Comparison of ENCODE assay signal across 19 cellular contexts in the genomic region with DNA sequence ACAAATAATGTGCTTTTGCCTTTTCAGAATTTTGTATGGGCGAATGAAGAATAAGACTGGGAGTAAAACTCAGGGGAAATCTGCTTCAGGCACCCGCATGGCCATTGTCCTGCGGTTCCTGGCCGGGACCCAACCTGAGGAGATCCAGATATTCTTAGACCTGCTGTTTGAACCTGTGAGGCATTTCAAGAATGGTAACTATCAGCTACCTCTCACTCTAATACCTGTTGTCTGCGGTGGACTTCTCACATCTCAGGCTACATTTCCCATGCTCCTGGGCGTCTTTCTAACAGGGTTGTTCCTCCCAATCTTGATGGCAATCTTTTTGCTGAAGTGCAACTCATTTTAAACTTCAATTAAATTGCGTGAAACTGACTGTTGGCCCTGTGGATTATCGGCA. TPM values are rescaled to one million over a fixed set of nuclear protein-coding genes. Genes with fewer than 3 reads are reported as not detected.
A peak's percentile ranks its signal among the peaks of the same experiment; 100 is the strongest.
DNase-seq lines count a peak whose midpoint lies in the region; ATAC-seq and TF ChIP-seq lines count a peak whose summit lies in the region.
"Had no signal": no experiment of that assay in that cellular context is flagged by ENCODE, and none has a peak within 500 bp of the region (broad histone marks: within the 10 kb centered on the region; RNA-seq: fewer than 3 reads in every experiment).

No MANE protein-coding gene starts in this region.

- no peak overlapping the region for H2BK5ac ChIP-seq in trophoblast cell (ENCODE audit: low read depth, low read length, poor library complexity)

- H4K91ac ChIP-seq in trophoblast cell (ENCODE audit: low read depth, low read length) = no peak overlapping the region

- TF ChIP-seq CTCF in MCF 10A (IDR thresholded peaks at IDR 0.05; ENCODE audit: unreplicated experiment) = no peak
- TF ChIP-seq CTCF in mammary epithelial cell (conservative IDR thresholded peaks at IDR 0.05 in 1 of 2, IDR thresholded peaks at IDR 0.05 in 1 of 2; ENCODE audit: extremely low read depth in 1 of 2, insufficient read depth in 1 of 2, low read depth in 1 of 2, low read length in 2 of 2) = no peak

- ATAC-seq in HG02970 (IDR thresholded peaks at IDR 0.05; ENCODE audit: low FRiP score, unreplicated experiment) = no peak
- ATAC-seq in stimulated activated naive CD8-positive, alpha-beta T cell treated with anti-CD3 and anti-CD28 coated beads, Interleukin-15, Interleukin-2, amounts not matched to agents 100 U/mL and 50 U/mL, for 24 hours = no peak
- ATAC-seq: CD8-positive, alpha-beta T cell had no signal

- no peak overlapping the region for H3K18ac ChIP-seq in trophoblast cell (ENCODE audit: low read length)

- no peak overlapping the region for H3K4me3 Mint-ChIP-seq in MCF 10A (ENCODE audit: unreplicated experiment)
- H3K4me3 Mint-ChIP-seq: B cell; CD4-positive, CD25-positive, alpha-beta regulatory T cell; CD8-positive, alpha-beta T cell; HFFc6 had no signal

- peak overlapping the region; percentile 49 for H3K27ac Mint-ChIP-seq in MCF 10A (ENCODE audit: low read depth, unreplicated experiment)
- H3K27ac Mint-ChIP-seq: B cell; CD4-positive, CD25-positive, alpha-beta regulatory T cell; CD8-positive, alpha-beta T cell; HFFc6 had no signal

- H3K4me3 ChIP-seq in mammary epithelial cell (replicated peaks in 1 of 3; ENCODE audit: insufficient read depth in 1 of 3, low read depth in 2 of 3, low read length in 3 of 3) (no peak overlapping the region), trophoblast cell (ENCODE audit: low read depth, low read length) (no peak overlapping the region)
- H3K4me3 ChIP-seq: BLaER1, HAP-1 had no signal

- no peak overlapping the region for H3K23ac ChIP-seq in trophoblast cell (ENCODE audit: low read length)

- no peaks in the 10 kb centered on the region for H3K27me3 Mint-ChIP-seq in MCF 10A (ENCODE audit: insufficient read depth, unreplicated experiment)
- H3K27me3 Mint-ChIP-seq: B cell; CD4-positive, CD25-positive, alpha-beta regulatory T cell had no signal

- H3K4me1 ChIP-seq in mammary epithelial cell (ENCODE audit: insufficient read depth, low read length) = no peaks in the 10 kb centered on the region
- no peaks in the 10 kb centered on the region for H3K4me1 ChIP-seq in trophoblast cell (ENCODE audit: control insufficient read depth in 1 of 2, insufficient read depth in 2 of 2, low read length in 2 of 2)
- H3K4me1 ChIP-seq: BLaER1, Caco-2, HAP-1 had no signal

- CTCF ChIA-PET in MCF 10A (lab: Yijun Ruan, JAX) = interaction anchor here (0.6 kb wide), 1 partner anchor 37 kb away, joined by 3 read pairs; no protein-coding TSS in a partner anchor
- CTCF ChIA-PET in mammary epithelial cell (lab: Charles Lee; ENCODE audit: low non-redundant PET) = no interaction called here

- H2AFZ ChIP-seq in mammary epithelial cell (ENCODE audit: low read depth, low read length) (no peak overlapping the region), trophoblast cell (ENCODE audit: insufficient read depth, low read length, poor library complexity) (no peak overlapping the region)

- H3K9me3 Mint-ChIP-seq in MCF 10A (ENCODE audit: unreplicated experiment) = no peaks in the 10 kb centered on the region
- H3K9me3 Mint-ChIP-seq: CD8-positive, alpha-beta T cell; HFFc6 had no signal

- no peaks in the 10 kb centered on the region for H3K79me2 ChIP-seq in mammary epithelial cell (ENCODE audit: insufficient read depth, low read length)
- H3K79me2 ChIP-seq in trophoblast cell (ENCODE audit: control insufficient read depth, insufficient read depth, low read length, poor library complexity) = no peaks in the 10 kb centered on the region

- H3K36me3 ChIP-seq in mammary epithelial cell (ENCODE audit: insufficient read depth, low read length) (peaks cover 34% of the 10 kb centered on the region), trophoblast cell (ENCODE audit: control insufficient read depth in 1 of 2, insufficient read depth in 2 of 2, low read length in 2 of 2) (peaks cover 3 to 8% of the 10 kb centered on the region in 2 experiments)

- H2BK12ac ChIP-seq in trophoblast cell (ENCODE audit: low read length) = no peak overlapping the region

- H3K27me3 ChIP-seq in mammary epithelial cell (ENCODE audit: insufficient read depth, low read length) (no peaks in the 10 kb centered on the region), trophoblast cell (ENCODE audit: insufficient read depth, low read length) (no peaks in the 10 kb centered on the region)
- H3K27me3 ChIP-seq: BLaER1 had no signal

- in situ Hi-C loops in mammary epithelial cell (cut with MboI; ENCODE audit: low sequenced_read_pairs in 2 of 2) = loop anchor here in 1 of 2 donors (10.0 kb wide), 1 partner anchor 492 kb away; no protein-coding TSS in a partner anchor

- H3K36me3 Mint-ChIP-seq in MCF 10A (ENCODE audit: insufficient read depth, unreplicated experiment) = peaks cover 63% of the 10 kb centered on the region

- no peak overlapping the region for H3K4ac ChIP-seq in trophoblast cell (ENCODE audit: low read depth, low read length)

- dilution Hi-C loops in mammary epithelial cell (cut with HindIII; ENCODE audit: low sequenced_read_pairs) = no loop called here

- BruUV-seq in MCF 10A (replicated peaks; lab: Mats Ljungman, UMichigan) (no TSS peak), mammary epithelial cell (replicated peaks; lab: Mats Ljungman, UMichigan) (no TSS peak)

- H3K9ac ChIP-seq in mammary epithelial cell (ENCODE audit: insufficient read depth, low read length) = no peak overlapping the region
- no peak overlapping the region for H3K9ac ChIP-seq in trophoblast cell (ENCODE audit: low read length)
- H3K9ac ChIP-seq: BLaER1 had no signal

- no peak for DNase-seq in MCF 10A (ENCODE audit: unreplicated experiment)
- DNase-seq in mammary epithelial cell = no peak
- DNase-seq in kidney tubule cell (ENCODE audit: low spot score) = peak; percentile 25
- peak; percentile 88 to 91 for DNase-seq in trophoblast cell
- DNase-seq in stimulated activated naive CD8-positive, alpha-beta T cell treated with anti-CD3 and anti-CD28 coated beads, Interleukin-15, Interleukin-2, amounts not matched to agents 100 U/mL and 50 U/mL, for 24 hours = no peak
- DNase-seq in NCI-H187 treated with DMSO at 0.1 percent for 48 hours (lab: John Stamatoyannopoulos, UW) = no peak
- DNase-seq: Caco-2; CD4-positive, CD25-positive, alpha-beta regulatory T cell; CD8-positive, alpha-beta T cell; DMS153; DND-41; GOT3; HFFc6 had no signal

- no peak overlapping the region for H2AK5ac ChIP-seq in trophoblast cell (ENCODE audit: low read length)

- intact Hi-C loops in MCF 10A (cut with micrococcal nuclease) = no loop called here
- intact Hi-C loops in mammary epithelial cell (cut with micrococcal nuclease) = no loop called here

- H4K8ac ChIP-seq in trophoblast cell (ENCODE audit: low read depth, low read length) = no peak overlapping the region

- no peak overlapping the region for H3K4me2 ChIP-seq in mammary epithelial cell (ENCODE audit: insufficient read depth, low read depth, low read length)
- no peak overlapping the region for H3K4me2 ChIP-seq in trophoblast cell (ENCODE audit: low read length)
- H3K4me2 ChIP-seq: BLaER1 had no signal

- H3K9me3 ChIP-seq in mammary epithelial cell (replicated peaks; ENCODE audit: insufficient read depth, low read length) (no peaks in the 10 kb centered on the region), trophoblast cell (ENCODE audit: insufficient read depth, low read depth, low read length) (no peaks in the 10 kb centered on the region)
- H3K9me3 ChIP-seq: BLaER1, Caco-2, HAP-1 had no signal

- no peaks in the 10 kb centered on the region for H4K20me1 ChIP-seq in mammary epithelial cell (ENCODE audit: insufficient read depth, low read length)
- H4K20me1 ChIP-seq: BLaER1 had no signal

- POLR2A ChIA-PET in MCF 10A (lab: Yijun Ruan, JAX) = interaction anchor here (1.4 kb wide), 1 partner anchor 50 kb away, joined by 4 read pairs; no protein-coding TSS in a partner anchor

- no peak overlapping the region for H3K14ac ChIP-seq in trophoblast cell (ENCODE audit: low read length)

- H4K12ac ChIP-seq in trophoblast cell (ENCODE audit: low read depth, low read length) = no peak overlapping the region

- H2BK120ac ChIP-seq in trophoblast cell (ENCODE audit: insufficient read depth, low read length, poor library complexity) = no peak overlapping the region

- H3K27ac ChIP-seq in mammary epithelial cell (ENCODE audit: insufficient read depth, low read depth, low read length) (no peak overlapping the region), trophoblast cell (ENCODE audit: low read depth, low read length) (no peak overlapping the region)
- H3K27ac ChIP-seq: 22Rv1, BLaER1, C4-2B had no signal

- WGBS in mammary epithelial cell (ENCODE audit: low coverage, missing lambda C conversion rate) = 36% methylated on average over 8 of the region's 8 CpGs
- no CpG with 5 or more reads among the region's 8 CpGs for WGBS in trophoblast cell (ENCODE audit: extremely low coverage, insufficient coverage, insufficient read length)

- H3K79me1 ChIP-seq in trophoblast cell (ENCODE audit: low read length) = peaks cover 2% of the 10 kb centered on the region

- H3K4me1 Mint-ChIP-seq in MCF 10A (ENCODE audit: insufficient read depth, unreplicated experiment) = no peaks in the 10 kb centered on the region
- H3K4me1 Mint-ChIP-seq: B cell had no signal

RNA-seq across cellular contexts. Expression of a gene that starts 47.1 kb away (rescaled TPM):
- 10.0 and 15.0 TPM in 2 replicates for total RNA-seq in MCF 10A (2022)
- total RNA-seq in mammary epithelial cell = 10 to 100 TPM; 19.2 to 21.2 TPM
- polyA plus RNA-seq in mammary epithelial cell = 10.1 TPM
- polyA minus RNA-seq in mammary epithelial cell = 23.2 TPM
- polyA plus RNA-seq in trophoblast cell (2013) = 4.1 TPM in 2 replicates

Comparison
In these comparisons a context has a peak if more than half of its experiments do, and no peak if none do; other contexts are left out.
1. DNase-seq: peak in kidney tubule cell (single experiment) and trophoblast cell (2 of 2); none in MCF 10A (single experiment), mammary epithelial cell (single experiment), stimulated activated naive CD8-positive, alpha-beta T cell treated with anti-CD3 and anti-CD28 coated beads, Interleukin-15, Interleukin-2, amounts not matched to agents 100 U/mL and 50 U/mL, for 24 hours (single experiment) and NCI-H187 treated with DMSO at 0.1 percent for 48 hours (single experiment).